8 cellular contexts compared by ENCODE assay signal in the genomic region with DNA sequence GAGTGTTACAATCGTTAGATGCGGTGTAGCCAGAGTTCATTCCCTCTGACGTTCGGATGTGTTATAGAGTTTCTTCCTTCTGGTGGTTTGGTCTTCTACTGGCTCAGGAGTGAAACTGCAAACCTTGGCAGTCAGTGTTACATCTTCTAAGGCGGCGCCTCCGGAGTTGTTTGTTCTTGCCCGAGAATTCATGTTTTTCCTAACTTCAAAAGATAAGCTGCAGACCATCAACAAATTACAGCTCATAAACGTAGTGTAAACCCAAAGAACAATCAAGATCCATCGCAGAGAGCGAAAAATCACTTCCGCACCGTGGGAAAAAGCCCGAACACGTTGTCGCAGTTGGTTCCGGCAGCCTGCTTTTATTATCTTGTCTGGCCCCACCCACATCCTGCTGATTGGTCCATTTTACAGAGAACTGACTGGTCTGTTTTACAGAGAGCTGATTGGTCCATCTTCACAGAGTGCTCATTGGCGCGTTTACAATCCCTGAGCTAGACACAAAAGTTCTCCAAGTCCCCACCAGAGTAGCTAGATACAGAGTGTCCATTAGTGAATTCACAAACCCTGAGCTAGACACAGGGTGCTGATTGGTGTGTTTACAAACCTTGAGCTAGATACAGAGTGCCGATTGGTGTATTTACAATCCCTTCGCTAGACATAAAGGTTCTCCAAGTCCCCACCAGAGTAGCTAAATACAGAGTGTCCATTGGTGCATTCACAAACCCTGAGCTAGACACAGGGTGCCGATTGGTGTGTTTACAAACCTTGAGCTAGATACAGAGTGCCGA. TPM values are rescaled to one million over a fixed set of nuclear protein-coding genes. Genes with fewer than 3 reads are reported as not detected.
DNase-seq lines count a peak whose midpoint lies in the region; TF ChIP-seq lines count a peak whose summit lies in the region.
"Not testable (repeated sequence)": the region's sequence is repeated elsewhere in the genome, so short reads cannot be mapped to it uniquely, and the experiment has no call there.

No MANE protein-coding gene starts in this region.

- peaks cover 46% of the 10 kb centered on the region for H3K36me3 Mint-ChIP-seq in Caco-2 (ENCODE audit: insufficient read depth, unreplicated experiment)
- H3K36me3 Mint-ChIP-seq in stimulated activated naive CD8-positive, alpha-beta T cell treated with anti-CD3 and anti-CD28 coated beads, Interleukin-15, Interleukin-2, amounts not matched to agents 100 ng/mL and 50 ng/mL, for 24 hours (ENCODE audit: low read depth), result not testable (repeated sequence)

- H3K4me2 ChIP-seq in neuronal stem cell (ENCODE audit: insufficient read depth, low read length, poor library complexity, severe bottlenecking), result peak overlapping the region; percentile 61

- H3K4me3 ChIP-seq in Caco-2 (ENCODE audit: low read depth, low read length), result peak overlapping the region; percentile 83
- H3K4me3 ChIP-seq in WERI-Rb-1 (ENCODE audit: low read depth, low read length), result peak overlapping the region; percentile 57
- peak overlapping the region; percentile 74 to 76 for H3K4me3 ChIP-seq in ascending aorta
- peak overlapping the region; percentile 86 for H3K4me3 ChIP-seq in left ventricle myocardium inferior
- peak overlapping the region in 1 of 2 donors; percentile 66 for H3K4me3 ChIP-seq in neuronal stem cell (ENCODE audit: low read length in 2 of 2)

- not testable (repeated sequence) for H3K9me3 Mint-ChIP-seq in Caco-2 (ENCODE audit: unreplicated experiment); stimulated activated naive CD8-positive, alpha-beta T cell treated with anti-CD3 and anti-CD28 coated beads, Interleukin-15, Interleukin-2, amounts not matched to agents 100 ng/mL and 50 ng/mL, for 24 hours

- not testable (repeated sequence) for H2BK12ac ChIP-seq in neuronal stem cell (ENCODE audit: low read length)

- H2AK5ac ChIP-seq in neuronal stem cell (ENCODE audit: low read depth, low read length), result not testable (repeated sequence)

- POLR2A ChIA-PET in Caco-2 (lab: Charles Lee), result interaction anchor here (0.6 to 2.3 kb wide), 14 partner anchors 9 to 1172 kb away, joined by 3 to 18 read pairs (median 4); a partner anchor contains a TSS

- H3K4ac ChIP-seq in neuronal stem cell (ENCODE audit: low read length), result not testable (repeated sequence)

- not testable (repeated sequence) for H3K23ac ChIP-seq in neuronal stem cell (ENCODE audit: low read depth, low read length, poor library complexity)

- H3K9ac ChIP-seq in neuronal stem cell (ENCODE audit: low read depth, low read length, poor library complexity), result not testable (repeated sequence)

- H3K4me1 Mint-ChIP-seq in Caco-2 (ENCODE audit: low read depth, unreplicated experiment), result peaks cover 20% of the 10 kb centered on the region
- H3K4me1 Mint-ChIP-seq in stimulated activated naive CD8-positive, alpha-beta T cell treated with anti-CD3 and anti-CD28 coated beads, Interleukin-15, Interleukin-2, amounts not matched to agents 100 ng/mL and 50 ng/mL, for 24 hours (ENCODE audit: low read depth), result peaks cover 43% of the 10 kb centered on the region

- H2BK5ac ChIP-seq in neuronal stem cell (ENCODE audit: low read length), result not testable (repeated sequence)

- BruUV-seq in Caco-2 (replicated peaks; lab: Mats Ljungman, UMichigan), result TSS peak; percentile 100

- H4K8ac ChIP-seq in neuronal stem cell (ENCODE audit: low read depth, low read length), result not testable (repeated sequence)

- H3K27me3 Mint-ChIP-seq in Caco-2 (ENCODE audit: insufficient read depth, unreplicated experiment); stimulated activated naive CD8-positive, alpha-beta T cell treated with anti-CD3 and anti-CD28 coated beads, Interleukin-15, Interleukin-2, amounts not matched to agents 100 ng/mL and 50 ng/mL, for 24 hours: not testable (repeated sequence)

- DNase-seq in Caco-2 (peak; percentile 89 to 91), HT-29 (ENCODE audit: low spot score) (peak; percentile 97), NCI-H748 treated with DMSO at 0.1 percent for 48 hours (lab: John Stamatoyannopoulos, UW) (peak; percentile 82), WERI-Rb-1 (peak; percentile 63)
- DNase-seq in ascending aorta (ENCODE audit: low spot score in 2 of 2); left ventricle myocardium inferior; neuronal stem cell (ENCODE audit: low spot score): not testable (repeated sequence)

- H3K79me1 ChIP-seq in neuronal stem cell (ENCODE audit: low read depth, low read length), result not testable (repeated sequence)

- intact Hi-C loops in Caco-2 (cut with micrococcal nuclease; ENCODE audit: unreplicated experiment) (loop anchor here (2.0 to 10.0 kb wide), 3 partner anchors 75 to 1731 kb away; a partner anchor contains a TSS), ascending aorta (cut with DNase I) (loop anchor here (1.0 to 10.0 kb wide), 3 partner anchors 58 to 971 kb away; a partner anchor contains a TSS)
- intact Hi-C loops in left ventricle myocardium inferior (cut with micrococcal nuclease), result not testable (repeated sequence)

- H3K4me1 ChIP-seq in Caco-2 (peaks cover 11% of the 10 kb centered on the region), left ventricle myocardium inferior (peaks cover 28% of the 10 kb centered on the region)
- not testable (repeated sequence) for H3K4me1 ChIP-seq in ascending aorta; neuronal stem cell (ENCODE audit: control insufficient read depth in 2 of 2, insufficient read depth in 1 of 2, low read depth in 1 of 2, low read length in 2 of 2)

- H3K27ac ChIP-seq in WERI-Rb-1 (peak overlapping the region; percentile 94), ascending aorta (peak overlapping the region; percentile 73 to 78), left ventricle myocardium inferior (replicated peaks) (peak overlapping the region; percentile 81)
- not testable (repeated sequence) for H3K27ac ChIP-seq in neuronal stem cell (replicated peaks; ENCODE audit: low read length)

- not testable (repeated sequence) for H3K18ac ChIP-seq in neuronal stem cell (ENCODE audit: low read length)

- H2BK15ac ChIP-seq in neuronal stem cell (ENCODE audit: low read length), result not testable (repeated sequence)

- CTCF ChIA-PET in Caco-2 (lab: Charles Lee), result interaction anchor here (0.7 to 1.4 kb wide), 7 partner anchors 27 to 178 kb away, joined by 3 to 7 read pairs (median 4); no protein-coding TSS in a partner anchor

- peak overlapping the region; percentile 85 for H3K4me3 Mint-ChIP-seq in Caco-2 (ENCODE audit: unreplicated experiment)
- peak overlapping the region; percentile 94 for H3K4me3 Mint-ChIP-seq in stimulated activated naive CD8-positive, alpha-beta T cell treated with anti-CD3 and anti-CD28 coated beads, Interleukin-15, Interleukin-2, amounts not matched to agents 100 ng/mL and 50 ng/mL, for 24 hours

- H2BK120ac ChIP-seq in neuronal stem cell (ENCODE audit: low read depth, low read length), result not testable (repeated sequence)

- H3K9me3 ChIP-seq in Caco-2, ascending aorta: not testable (repeated sequence)
- H3K9me3 ChIP-seq in WERI-Rb-1 (ENCODE audit: severe bottlenecking) (peaks cover 13% of the 10 kb centered on the region), left ventricle myocardium inferior (replicated peaks) (peaks cover 29% of the 10 kb centered on the region), neuronal stem cell (replicated peaks in 1 of 2; ENCODE audit: control insufficient read depth in 2 of 2, insufficient read depth in 1 of 2, low read depth in 1 of 2, low read length in 2 of 2) (peaks cover 3 to 12% of the 10 kb centered on the region in 2 donors)

- no CpG with 5 or more reads among the region's 23 CpGs for WGBS in neuronal stem cell (ENCODE audit: extremely low coverage in 2 of 2, insufficient read length in 2 of 2, insufficient replicate concordance in 1 of 2), 2 donors

- peak overlapping the region; percentile 92 for H3K27ac Mint-ChIP-seq in Caco-2 (ENCODE audit: unreplicated experiment)
- peak overlapping the region; percentile 88 for H3K27ac Mint-ChIP-seq in stimulated activated naive CD8-positive, alpha-beta T cell treated with anti-CD3 and anti-CD28 coated beads, Interleukin-15, Interleukin-2, amounts not matched to agents 100 ng/mL and 50 ng/mL, for 24 hours

- H3K14ac ChIP-seq in neuronal stem cell (ENCODE audit: low read length), result not testable (repeated sequence)

- not testable (repeated sequence) for H3K27me3 ChIP-seq in Caco-2 (replicated peaks; ENCODE audit: control insufficient read depth, insufficient read depth, low read length); WERI-Rb-1 (ENCODE audit: insufficient read depth, low read depth, severe bottlenecking); ascending aorta; left ventricle myocardium inferior (ENCODE audit: low read depth); neuronal stem cell (ENCODE audit: control insufficient read depth in 3 of 3, insufficient read depth in 3 of 3, low read depth in 1 of 3, low read length in 3 of 3)

- H4K91ac ChIP-seq in neuronal stem cell (ENCODE audit: low read depth, low read length, poor library complexity), result not testable (repeated sequence)

- not testable (repeated sequence) for TF ChIP-seq CTCF in Caco-2 (IDR thresholded peaks at IDR 0.05; ENCODE audit: insufficient read depth in 1 of 2, low read depth in 1 of 2, low read length in 1 of 2, severe bottlenecking in 1 of 2, unreplicated experiment in 1 of 2); WERI-Rb-1 (IDR thresholded peaks at IDR 0.05; ENCODE audit: low read depth, low read length); ascending aorta (IDR thresholded peaks at IDR 0.05); left ventricle myocardium inferior (IDR thresholded peaks at IDR 0.05; ENCODE audit: borderline replicate concordance)

- H2AFZ ChIP-seq in neuronal stem cell (ENCODE audit: low read length), result peak overlapping the region; percentile 96

- H3K36me3 ChIP-seq in Caco-2 (ENCODE audit: control insufficient read depth, insufficient read depth, low read length); WERI-Rb-1; ascending aorta; left ventricle myocardium inferior; neuronal stem cell (replicated peaks in 1 of 2; ENCODE audit: control insufficient read depth in 2 of 2, insufficient read depth in 2 of 2, low read length in 2 of 2): not testable (repeated sequence)

RNA-seq across cellular contexts. Expression of a gene that starts 58.0 kb away (rescaled TPM):
- total RNA-seq in Caco-2 (2022), result 47.6 and 48.7 TPM in 2 replicates
- 68.4 and 76.3 TPM in 2 replicates for total RNA-seq in HT-29 (2014; rRNA removed; shearing (Covaris generic))
- 167 TPM for total RNA-seq in ascending aorta
- total RNA-seq in left ventricle myocardium inferior, result 17.8 TPM
- polyA plus RNA-seq in neuronal stem cell (2013, experiment 1 of 2), result 38.5 TPM
- polyA plus RNA-seq in neuronal stem cell (2013, experiment 2 of 2), result 37.5 TPM
